ENCODE assay signal across 12 cellular contexts in genomic region chr4:46594658-46595057, GRCh38.
DNase-seq lines count a peak whose midpoint lies in the region; ATAC-seq and TF ChIP-seq lines count a peak whose summit lies in the region.
"Had no signal": no experiment of that assay in that cellular context is flagged by ENCODE, and none has a peak within 500 bp of the region (broad histone marks: within the 10 kb centered on the region; RNA-seq: fewer than 3 reads in every experiment).

No MANE protein-coding gene starts in this region.

- peak; percentile 12 for DNase-seq in COLO668 (lab: John Stamatoyannopoulos, UW; ENCODE audit: unreplicated experiment)
- peak; percentile 33 for DNase-seq in DMS153 (lab: John Stamatoyannopoulos, UW)
- peak; percentile 13 for DNase-seq in LNCaP clone FGC (ENCODE audit: low read depth)
- peak; percentile 12 for DNase-seq in mucosa of gallbladder (ENCODE audit: low spot score)
- DNase-seq in left lobe of liver (ENCODE audit: low spot score), result no peak
- DNase-seq: Calu3; CD8-positive, alpha-beta T cell; DMS 273 treated with DMSO at 0.1 percent for 48 hours; GF-D8; HCEC 1CT; HFFc6 had no signal

- no peak overlapping the region for H3K4me3 ChIP-seq in LNCaP clone FGC (ENCODE audit: low read depth, low read length)

- no peak for TF ChIP-seq CTCF in LNCaP clone FGC (IDR thresholded peaks at IDR 0.05; ENCODE audit: control insufficient read depth, extremely low read depth, insufficient read depth)

- ATAC-seq in left lobe of liver (no peak), GM21529 (IDR thresholded peaks at IDR 0.05; ENCODE audit: unreplicated experiment) (no peak)
- ATAC-seq: CD8-positive, alpha-beta T cell had no signal
